8 cellular contexts compared by ENCODE assay signal in genomic region chr15:101201411-101202174, GRCh38. TPM values are rescaled to one million over a fixed set of nuclear protein-coding genes. Genes with fewer than 3 reads are reported as not detected.
DNase-seq lines count a peak whose midpoint lies in the region; ATAC-seq and TF ChIP-seq lines count a peak whose summit lies in the region.

No MANE protein-coding gene starts in this region.

- H3K36me3 ChIP-seq in brain microvascular endothelial cell (replicated peaks) (no peaks in the 10 kb centered on the region), iPS-20b (ENCODE audit: insufficient read depth, low read depth, low read length) (no peaks in the 10 kb centered on the region), skeletal muscle tissue (ENCODE audit: control insufficient read depth in 3 of 3, insufficient read depth in 3 of 3, low read length in 3 of 3) (no peaks in the 10 kb centered on the region)

- in situ Hi-C loops in brain microvascular endothelial cell (cut with HindIII; ENCODE audit: low pct_ligation_motif_present, low sequenced_read_pairs) = no loop called here

- H3K27ac ChIP-seq in brain microvascular endothelial cell = peak overlapping the region; percentile 86
- no peak overlapping the region for H3K27ac ChIP-seq in iPS-20b (ENCODE audit: low read length)
- peak overlapping the region; percentile 66 for H3K27ac ChIP-seq in skeletal muscle tissue (ENCODE audit: low read depth, low read length)

- peaks cover 27% of the 10 kb centered on the region for H3K4me1 ChIP-seq in iPS-20b (ENCODE audit: insufficient read depth, low read length)
- H3K4me1 ChIP-seq in skeletal muscle tissue (ENCODE audit: control insufficient read depth in 3 of 3, insufficient read depth in 3 of 3, low read length in 3 of 3) = peaks cover 29 to 46% (median 35%) of the 10 kb centered on the region in 3 donors

- H3K27me3 ChIP-seq in brain microvascular endothelial cell (replicated peaks) (no peaks in the 10 kb centered on the region), iPS-20b (ENCODE audit: insufficient read depth, low read length) (no peaks in the 10 kb centered on the region), skeletal muscle tissue (ENCODE audit: control insufficient read depth in 3 of 3, insufficient read depth in 3 of 3, low read length in 3 of 3) (no peaks in the 10 kb centered on the region)

- H3K4me3 ChIP-seq in brain microvascular endothelial cell (ENCODE audit: low read depth, low read length) (peak overlapping the region; percentile 0), iPS-20b (ENCODE audit: low read length) (peak overlapping the region; percentile 21; the same call in 1 of the 2 replicates), skeletal muscle tissue (ENCODE audit: low read length in 3 of 3) (peak overlapping the region in 1 of 3 donors; percentile 2)

- DNase-seq in GM03348 (ENCODE audit: low spot score) = peak; percentile 96
- peak; percentile 43 for DNase-seq in NCI-H69 (lab: John Stamatoyannopoulos, UW)
- peak; percentile 97 for DNase-seq in brain microvascular endothelial cell

- no peak for ATAC-seq in GM21367 (IDR thresholded peaks at IDR 0.05; ENCODE audit: unreplicated experiment)
- ATAC-seq in GM21576 (IDR thresholded peaks at IDR 0.05; ENCODE audit: unreplicated experiment) = no peak
- ATAC-seq in GM21423 (IDR thresholded peaks at IDR 0.05; ENCODE audit: unreplicated experiment) = no peak

- H3K9ac ChIP-seq in iPS-20b (ENCODE audit: low read depth, low read length) (peak overlapping the region; percentile 29; the same call in 1 of the 2 replicates), skeletal muscle tissue (ENCODE audit: low read depth in 1 of 3, low read length in 3 of 3) (peak overlapping the region in 2 of 3 donors; percentile 48 to 57)

- H3K9me3 ChIP-seq in iPS-20b (ENCODE audit: insufficient read depth, low read depth, low read length) = no peaks in the 10 kb centered on the region
- H3K9me3 ChIP-seq in skeletal muscle tissue (ENCODE audit: control insufficient read depth in 3 of 3, low read length in 3 of 3) = no peaks in the 10 kb centered on the region

- TF ChIP-seq CTCF in brain microvascular endothelial cell (IDR thresholded peaks at IDR 0.05; ENCODE audit: low read depth, low read length, missing control alignments) = no peak

RNA-seq across cellular contexts. Expression of gene CHSY1, which starts 50.3 kb away (rescaled TPM):
- total RNA-seq in skeletal muscle tissue = 29.7 TPM

Comparison
In these comparisons a context has a peak if more than half of its experiments do, and no peak if none do; other contexts are left out.
1. DNase-seq: peak in every context shown above with its lines; median percentile 97 in brain microvascular endothelial cell; 96 in GM03348; 43 in NCI-H69.